ENCODE assay signal across 12 cellular contexts in the genomic region with DNA sequence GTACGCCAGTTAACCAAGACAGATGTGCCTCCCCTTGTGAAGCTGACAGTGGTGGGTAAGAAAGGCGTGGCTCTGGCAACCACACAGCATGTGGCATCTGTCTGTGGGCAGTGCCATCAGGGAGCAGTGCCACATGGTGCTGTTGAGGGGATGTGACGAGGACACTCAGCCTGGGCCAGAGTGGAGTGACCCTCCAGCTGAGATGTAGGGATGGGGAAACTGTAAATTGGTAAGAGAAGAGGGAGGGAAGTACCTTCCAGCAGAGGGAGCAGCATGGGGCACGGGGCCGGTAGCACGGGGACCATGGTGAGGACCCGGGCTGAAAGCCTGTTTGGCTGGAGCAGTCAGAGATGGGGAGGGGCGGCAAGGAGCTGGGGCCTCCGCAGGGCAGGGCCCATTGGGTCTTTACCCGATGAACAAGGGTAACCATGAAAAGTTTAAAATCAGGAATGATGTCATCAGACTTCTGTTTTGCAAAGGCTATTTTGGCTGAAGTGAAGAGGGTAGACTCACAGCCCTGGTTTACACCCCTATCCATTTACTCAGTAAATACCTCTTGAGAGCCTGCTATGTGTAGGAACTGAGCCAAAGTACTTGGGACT. TPM values are rescaled to one million over a fixed set of nuclear protein-coding genes. Genes with fewer than 3 reads are reported as not detected.
DNase-seq lines count a peak whose midpoint lies in the region; ATAC-seq and TF ChIP-seq lines count a peak whose summit lies in the region.
"Had no signal": no experiment of that assay in that cellular context is flagged by ENCODE, and none has a peak within 500 bp of the region (broad histone marks: within the 10 kb centered on the region; RNA-seq: fewer than 3 reads in every experiment).

No MANE protein-coding gene starts in this region.

- H3K27me3 Mint-ChIP-seq in CD4-positive, CD25-positive, alpha-beta regulatory T cell, result no peaks in the 10 kb centered on the region

- H3K36me3 Mint-ChIP-seq in CD4-positive, CD25-positive, alpha-beta regulatory T cell, result no peaks in the 10 kb centered on the region
- H3K36me3 Mint-ChIP-seq: T-cell had no signal

- H3K4me1 Mint-ChIP-seq in CD4-positive, CD25-positive, alpha-beta regulatory T cell, result peaks cover 0 to 29% (median 23%) of the 10 kb centered on the region in 4 donors

- ATAC-seq in CD4-positive, CD25-positive, alpha-beta regulatory T cell (ENCODE audit: low read depth in 2 of 2), result no peak
- ATAC-seq in foreskin keratinocyte, result no peak
- no peak for ATAC-seq in HG03432 (IDR thresholded peaks at IDR 0.05; ENCODE audit: unreplicated experiment)
- no peak for ATAC-seq in HG03095 (IDR thresholded peaks at IDR 0.05; ENCODE audit: unreplicated experiment)
- no peak for ATAC-seq in HG03460 (IDR thresholded peaks at IDR 0.05; ENCODE audit: unreplicated experiment)

- no peak overlapping the region for H3K27ac ChIP-seq in CD4-positive, CD25-positive, alpha-beta regulatory T cell (ENCODE audit: insufficient read depth, low read length, poor library complexity, severe bottlenecking)
- no peak overlapping the region for H3K27ac ChIP-seq in foreskin keratinocyte

- H3K4me3 Mint-ChIP-seq in CD4-positive, CD25-positive, alpha-beta regulatory T cell, result peak overlapping the region in 1 of 4 donors; percentile 6
- H3K4me3 Mint-ChIP-seq: T-cell had no signal

- H3K4me1 ChIP-seq in CD4-positive, CD25-positive, alpha-beta regulatory T cell (ENCODE audit: control insufficient read depth, insufficient read depth, low read length, poor library complexity, severe bottlenecking), result peaks cover 15% of the 10 kb centered on the region
- no peaks in the 10 kb centered on the region for H3K4me1 ChIP-seq in foreskin keratinocyte
- H3K4me1 ChIP-seq: colonic mucosa had no signal

- no peak overlapping the region for H3K4me3 ChIP-seq in CD4-positive, CD25-positive, alpha-beta regulatory T cell (ENCODE audit: low read depth, low read length)
- H3K4me3 ChIP-seq: colonic mucosa had no signal

- peaks cover 0 to 1% (median 0%) of the 10 kb centered on the region in 7 donors for H3K9me3 Mint-ChIP-seq in CD4-positive, CD25-positive, alpha-beta regulatory T cell
- H3K9me3 Mint-ChIP-seq: T-cell had no signal

- no peaks in the 10 kb centered on the region for H3K27me3 ChIP-seq in CD4-positive, CD25-positive, alpha-beta regulatory T cell (ENCODE audit: control insufficient read depth, insufficient read depth, low read length)
- H3K27me3 ChIP-seq in foreskin keratinocyte, result peaks cover 15% of the 10 kb centered on the region
- H3K27me3 ChIP-seq: colonic mucosa had no signal

- no peaks in the 10 kb centered on the region for H3K36me3 ChIP-seq in CD4-positive, CD25-positive, alpha-beta regulatory T cell (ENCODE audit: control insufficient read depth, insufficient read depth, low read length)
- H3K36me3 ChIP-seq: colonic mucosa had no signal

- TF ChIP-seq CTCF in GM12873 (IDR thresholded peaks at IDR 0.05; ENCODE audit: insufficient read depth, low read depth, low read length, missing control alignments) (peak; percentile 42), foreskin keratinocyte (conservative IDR thresholded peaks at IDR 0.05) (peak; percentile 48)

- no peak for DNase-seq in CD4-positive, CD25-positive, alpha-beta regulatory T cell
- DNase-seq in OCI-M1 (lab: John Stamatoyannopoulos, UW), result peak; percentile 17
- no peak for DNase-seq in foreskin keratinocyte
- DNase-seq in effector CD4-positive, alpha-beta T cell, result no peak
- DNase-seq: colonic mucosa; NCI-H446 treated with DMSO at 0.1 percent for 48 hours; stimulated activated CD4-positive, alpha-beta T cell treated with anti-CD3 and anti-CD28 coated beads, Interleukin-15, amount 100 ng/mL, for 24 hours; T-cell had no signal

- peak overlapping the region in 2 of 3 donors; percentile 15 to 92 for H3K27ac Mint-ChIP-seq in CD4-positive, CD25-positive, alpha-beta regulatory T cell
- H3K27ac Mint-ChIP-seq: T-cell had no signal

- H3K9me3 ChIP-seq in CD4-positive, CD25-positive, alpha-beta regulatory T cell (ENCODE audit: control insufficient read depth in 2 of 2, low read length in 2 of 2), result no peaks in the 10 kb centered on the region
- H3K9me3 ChIP-seq: colonic mucosa had no signal

RNA-seq across cellular contexts. Expression of gene TMPRSS6, which starts 10.4 kb away (rescaled TPM):
- total RNA-seq in CD4-positive, CD25-positive, alpha-beta regulatory T cell, result 1.5 TPM
- under 1 TPM; 0.10 to 0.18 (median 0.14) TPM for polyA plus RNA-seq in CD4-positive, CD25-positive, alpha-beta regulatory T cell
- not detected in 2 replicates for total RNA-seq in foreskin keratinocyte
- not detected in 2 replicates for polyA plus RNA-seq in foreskin keratinocyte

RNA-seq across cellular contexts. Expression of gene KCTD17, which starts 47.5 kb away (rescaled TPM):
- total RNA-seq in CD4-positive, CD25-positive, alpha-beta regulatory T cell, result 33.5 TPM
- 10 to 100 TPM; 10.9 to 15.4 (median 12.7) TPM for polyA plus RNA-seq in CD4-positive, CD25-positive, alpha-beta regulatory T cell
- total RNA-seq in foreskin keratinocyte, result 19.6 and 24.7 TPM in 2 replicates
- 22.8 and 25.9 TPM in 2 replicates for polyA plus RNA-seq in foreskin keratinocyte

RNA-seq across cellular contexts. Expression of gene IL2RB, which starts 50.6 kb away (rescaled TPM):
- 197 TPM for total RNA-seq in CD4-positive, CD25-positive, alpha-beta regulatory T cell
- 100 to 1,000 TPM; 160 to 189 (median 163) TPM for polyA plus RNA-seq in CD4-positive, CD25-positive, alpha-beta regulatory T cell
- total RNA-seq in foreskin keratinocyte, result 0.04 and 0.10 TPM in 2 replicates
- polyA plus RNA-seq in foreskin keratinocyte, result 0.06 and 0.10 TPM in 2 replicates

Comparison
In these comparisons a context has a peak if more than half of its experiments do, and no peak if none do; other contexts are left out.
1. RNA of gene IL2RB, which starts 50.6 kb away (total RNA-seq): 197 TPM in CD4-positive, CD25-positive, alpha-beta regulatory T cell (single experiment); 0.04 to 0.10 TPM in foreskin keratinocyte; every median in the first group is over 100 times any median in the second.